21 cellular contexts compared by ENCODE assay signal in genomic region chr3:45772341-45773035, GRCh38. TPM values are rescaled to one million over a fixed set of nuclear protein-coding genes. Genes with fewer than 3 reads are reported as not detected.
DNase-seq lines count a peak whose midpoint lies in the region; ATAC-seq and TF ChIP-seq lines count a peak whose summit lies in the region.
"Had no signal": no experiment of that assay in that cellular context is flagged by ENCODE, and none has a peak within 500 bp of the region (broad histone marks: within the 10 kb centered on the region; RNA-seq: fewer than 3 reads in every experiment).

No MANE protein-coding gene starts in this region.

- H3K27me3 ChIP-seq in psoas muscle (ENCODE audit: insufficient read depth in 3 of 3, low read length in 2 of 3) (no peaks in the 10 kb centered on the region), PC-3 (ENCODE audit: low read length) (no peaks in the 10 kb centered on the region)
- H3K27me3 ChIP-seq: testis had no signal

- H3K79me2 ChIP-seq in PC-3 (ENCODE audit: low read length), result no peaks in the 10 kb centered on the region

- H3K27me3 Mint-ChIP-seq in T-cell, result peaks cover 0 to 22% of the 10 kb centered on the region in 2 donors
- H3K27me3 Mint-ChIP-seq in stimulated activated memory B cell treated with anti-CD40 and anti-IgM and Interleukin-4, amounts not matched to agents 10 μg/mL and 1 μg/mL and 100 μg/mL, for 72 hours, result peaks cover 27% of the 10 kb centered on the region

- H3F3A ChIP-seq in PC-3 (ENCODE audit: low read length, unreplicated experiment), result no peaks in the 10 kb centered on the region

- no peaks in the 10 kb centered on the region for H4K20me1 ChIP-seq in PC-3 (ENCODE audit: low read length)

- no peak overlapping the region for H3K9ac ChIP-seq in PC-3 (ENCODE audit: low read length)
- H3K9ac ChIP-seq: SK-N-SH had no signal

- H3K4me3 ChIP-seq in coronary artery, result no peak overlapping the region
- H3K4me3 ChIP-seq in psoas muscle, result no peak overlapping the region
- H3K4me3 ChIP-seq in PC-3 (ENCODE audit: low read length), result no peak overlapping the region
- H3K4me3 ChIP-seq: testis had no signal

- DNase-seq in D341Med (ENCODE audit: low spot score) (peak; percentile 13), T-cell (no peak), coronary artery (ENCODE audit: low spot score) (peak; percentile 45), psoas muscle (no peak), SIG-M5 (lab: John Stamatoyannopoulos, UW) (no peak), PC-3 (no peak)
- DNase-seq: activated CD4-positive, CD25-positive, alpha-beta regulatory T cell treated with anti-CD3 and anti-CD28 coated beads, Interleukin-2, amount 50 U/mL, for 72 hours; brain microvascular endothelial cell; kidney glomerular epithelial cell; mesendoderm; NCI-H1694; NCI-H2227 treated with DMSO at 0.1 percent for 48 hours; NCI-H82; posterior cingulate gyrus; SK-N-SH; stimulated activated CD4-positive, alpha-beta T cell treated with anti-CD3 and anti-CD28 coated beads, Interleukin-4, amount 100 ng/mL, for 1 hour; testis had no signal

- H2AFZ ChIP-seq in PC-3 (ENCODE audit: low read length), result no peak overlapping the region

- H3K9me2 ChIP-seq in PC-3 (replicated peaks; ENCODE audit: low read length), result no peaks in the 10 kb centered on the region
- H3K9me2 ChIP-seq: SK-N-SH had no signal

- H3K36me3 ChIP-seq in psoas muscle (ENCODE audit: insufficient read depth in 1 of 2, low read depth in 1 of 2) (no peaks in the 10 kb centered on the region), PC-3 (ENCODE audit: low read depth, low read length) (no peaks in the 10 kb centered on the region)
- H3K36me3 ChIP-seq: brain microvascular endothelial cell had no signal

- H3K9me3 ChIP-seq in psoas muscle, result no peaks in the 10 kb centered on the region
- no peaks in the 10 kb centered on the region for H3K9me3 ChIP-seq in PC-3 (ENCODE audit: low read length)
- H3K9me3 ChIP-seq: SK-N-SH, testis had no signal

- no peaks in the 10 kb centered on the region for H3K36me3 Mint-ChIP-seq in T-cell
- peaks cover 2% of the 10 kb centered on the region for H3K36me3 Mint-ChIP-seq in stimulated activated memory B cell treated with anti-CD40 and anti-IgM and Interleukin-4, amounts not matched to agents 10 μg/mL and 1 μg/mL and 100 μg/mL, for 72 hours

- H3K4me1 Mint-ChIP-seq in T-cell, result peaks cover 11 to 21% (median 17%) of the 10 kb centered on the region in 3 donors
- no peaks in the 10 kb centered on the region for H3K4me1 Mint-ChIP-seq in stimulated activated memory B cell treated with anti-CD40 and anti-IgM and Interleukin-4, amounts not matched to agents 10 μg/mL and 1 μg/mL and 100 μg/mL, for 72 hours
- H3K4me1 Mint-ChIP-seq: nephron had no signal

- BruUV-seq in PC-3 (replicated peaks; lab: Mats Ljungman, UMichigan), result no TSS peak

- POLR2A ChIA-PET in T-cell (lab: Charles Lee) (no interaction called here), PC-3 (lab: Charles Lee; ENCODE audit: unreplicated experiment) (no interaction called here)

- no peaks in the 10 kb centered on the region for H3K4me1 ChIP-seq in psoas muscle
- H3K4me1 ChIP-seq in PC-3 (ENCODE audit: insufficient read depth, low read length), result no peaks in the 10 kb centered on the region
- H3K4me1 ChIP-seq: testis had no signal

- H3K4me3 Mint-ChIP-seq in T-cell, result no peak overlapping the region
- H3K4me3 Mint-ChIP-seq in stimulated activated memory B cell treated with anti-CD40 and anti-IgM and Interleukin-4, amounts not matched to agents 10 μg/mL and 1 μg/mL and 100 μg/mL, for 72 hours, result no peak overlapping the region
- H3K4me3 Mint-ChIP-seq: nephron had no signal

- intact Hi-C loops in psoas muscle (cut with DNase I), result no loop called here
- intact Hi-C loops in PC-3 (cut with micrococcal nuclease), result no loop called here

- peak in 3 of 4 experiments; percentile 15 to 83 (median 57) for ATAC-seq in T-cell (replicated peaks in 1 of 4)
- ATAC-seq in stimulated activated memory B cell treated with anti-CD40 and anti-IgM and Interleukin-4, amounts not matched to agents 10 μg/mL and 1 μg/mL and 100 μg/mL, for 72 hours, result peak; percentile 69
- no peak for ATAC-seq in psoas muscle
- no peak for ATAC-seq in PC-3
- ATAC-seq: Panc1 had no signal

- peak overlapping the region in 1 of 2 donors; percentile 5 for H3K27ac Mint-ChIP-seq in T-cell
- no peak overlapping the region for H3K27ac Mint-ChIP-seq in stimulated activated memory B cell treated with anti-CD40 and anti-IgM and Interleukin-4, amounts not matched to agents 10 μg/mL and 1 μg/mL and 100 μg/mL, for 72 hours
- H3K27ac Mint-ChIP-seq: nephron had no signal

- TF ChIP-seq CTCF in coronary artery (IDR thresholded peaks at IDR 0.05), result no peak
- no peak for TF ChIP-seq CTCF in psoas muscle (IDR thresholded peaks at IDR 0.05)
- no peak for TF ChIP-seq CTCF in PC-3 (conservative IDR thresholded peaks at IDR 0.05; ENCODE audit: low read depth, low read length)

- H3K9me3 Mint-ChIP-seq in T-cell, result peaks cover 0 to 3% (median 0%) of the 10 kb centered on the region in 3 donors
- peaks cover 2% of the 10 kb centered on the region for H3K9me3 Mint-ChIP-seq in stimulated activated memory B cell treated with anti-CD40 and anti-IgM and Interleukin-4, amounts not matched to agents 10 μg/mL and 1 μg/mL and 100 μg/mL, for 72 hours

- CTCF ChIA-PET in T-cell (lab: Charles Lee), result no interaction called here
- CTCF ChIA-PET in PC-3 (lab: Charles Lee), result no interaction called here

- 76 to 83% (median 79%) methylated on average over 15 to 16 of the region's 16 CpGs for WGBS in psoas muscle, 3 donors

- H3K4me2 ChIP-seq in PC-3 (ENCODE audit: low read length), result no peak overlapping the region
- H3K4me2 ChIP-seq: SK-N-SH had no signal

- H3K27ac ChIP-seq in coronary artery (no peak overlapping the region), psoas muscle (no peak overlapping the region), PC-3 (ENCODE audit: low read length) (no peak overlapping the region)
- H3K27ac ChIP-seq: brain microvascular endothelial cell, testis had no signal

RNA-seq across cellular contexts. Expression of gene SLC6A20, which starts 23.8 kb away (rescaled TPM):
- total RNA-seq in T-cell, result under 1 TPM in 4 of 5 donors, not detected in 1; 0.12 to 0.44 (median 0.24) TPM
- total RNA-seq in psoas muscle, result under 1 TPM; 0.27 to 0.69 (median 0.59) TPM
- polyA plus RNA-seq in psoas muscle, result under 1 TPM; 0.10 to 0.42 (median 0.37) TPM
- total RNA-seq in PC-3 (2014; rRNA removed), result not detected in 2 replicates
- total RNA-seq: dermis blood vessel endothelial cell had no signal
- polyA plus RNA-seq: SK-N-SH had no signal

Comparison
In these comparisons a context has a peak if more than half of its experiments do, and no peak if none do; other contexts are left out.
1. DNase-seq: peak in D341Med (single experiment) and coronary artery (single experiment); none in T-cell (0 of 34), psoas muscle (0 of 2), SIG-M5 (single experiment) and PC-3 (single experiment).
2. ATAC-seq: peak in T-cell (3 of 4) and stimulated activated memory B cell treated with anti-CD40 and anti-IgM and Interleukin-4, amounts not matched to agents 10 μg/mL and 1 μg/mL and 100 μg/mL, for 72 hours (single experiment); none in psoas muscle (0 of 4) and PC-3 (single experiment).